In genomic region chr13:64075543-64076271, GRCh38 we compare ENCODE assay signal across 1 cellular context.
TF ChIP-seq lines count a peak whose summit lies in the region.

No MANE protein-coding gene starts in this region.

TF ChIP-seq in HepG2, 621 proteins besides CTCF, POLR2A, EP300 and RAD21 (continued from another document and continues in another):
- TF ChIP-seq KIAA2018 (CRISPR knock-in tag; IDR thresholded peaks at IDR 0.05; ENCODE audit: borderline replicate concordance) (no peak), TCF7 (IDR thresholded peaks at IDR 0.05; ENCODE audit: low read depth) (no peak), NAIF1 (CRISPR knock-in tag; IDR thresholded peaks at IDR 0.05; ENCODE audit: borderline replicate concordance) (0 out of 2 replicates have a peak, but pooled peaks have one; percentile 55), MXD4 (CRISPR knock-in tag; IDR thresholded peaks at IDR 0.05) (no peak), TCF12 (IDR thresholded peaks at IDR 0.05) (no peak), TCF12 (CRISPR knock-in tag; IDR thresholded peaks at IDR 0.05) (0 out of 2 replicates have a peak, but pooled peaks have one; percentile 53), CERS6 (CRISPR knock-in tag; IDR thresholded peaks at IDR 0.05) (no peak), HHEX (CRISPR knock-in tag; IDR thresholded peaks at IDR 0.05) (no peak), ZMYM3 (CRISPR knock-in tag; IDR thresholded peaks at IDR 0.05) (no peak; the same call in 1 of the 2 replicates), ZNF605 (CRISPR knock-in tag; IDR thresholded peaks at IDR 0.05) (no peak), ZNF451 (CRISPR knock-in tag; IDR thresholded peaks at IDR 0.05) (no peak), PITX1 (CRISPR knock-in tag; IDR thresholded peaks at IDR 0.05) (no peak), ZNF3 (CRISPR knock-in tag; IDR thresholded peaks at IDR 0.05) (no peak), HOXA5 (CRISPR knock-in tag; IDR thresholded peaks at IDR 0.05) (peak; percentile 69), ZNF256 (CRISPR knock-in tag; conservative IDR thresholded peaks at IDR 0.05) (no peak), MED1 (CRISPR knock-in tag; IDR thresholded peaks at IDR 0.05) (no peak; the same call in 1 of the 2 replicates), POLR2AphosphoS2 (IDR thresholded peaks at IDR 0.05; ENCODE audit: low read depth, low read length) (no peak), MIER3 (CRISPR knock-in tag; IDR thresholded peaks at IDR 0.05; ENCODE audit: borderline replicate concordance) (no peak), ZNF121 (CRISPR knock-in tag; IDR thresholded peaks at IDR 0.05) (no peak), HNF4G (IDR thresholded peaks at IDR 0.05; ENCODE audit: borderline replicate concordance, low read depth, low read length) (no peak), HNF4G (CRISPR knock-in tag; IDR thresholded peaks at IDR 0.05; ENCODE audit: borderline replicate concordance, low read depth) (0 out of 2 replicates have a peak, but pooled peaks have one; percentile 48), ESRRA (CRISPR knock-in tag; IDR thresholded peaks at IDR 0.05; ENCODE audit: low read depth) (0 out of 2 replicates have a peak, but pooled peaks have one; percentile 17), HOXA3 (CRISPR knock-in tag; IDR thresholded peaks at IDR 0.05) (peak; percentile 89), TBX3 (IDR thresholded peaks at IDR 0.05; ENCODE audit: borderline replicate concordance) (no peak), SOX13 (IDR thresholded peaks at IDR 0.05) (no peak), SOX13 (CRISPR knock-in tag; conservative IDR thresholded peaks at IDR 0.05 in 1 of 2, IDR thresholded peaks at IDR 0.05 in 1 of 2) (peak in 1 of 2 experiments; percentile 17; a peak in 1 of 4 replicates), RARA (CRISPR knock-in tag; IDR thresholded peaks at IDR 0.05) (no peak), ZNF282 (IDR thresholded peaks at IDR 0.05; ENCODE audit: partially characterized antibody) (no peak), ZNF704 (CRISPR knock-in tag; IDR thresholded peaks at IDR 0.05; ENCODE audit: borderline replicate concordance) (no peak), RAD51 (IDR thresholded peaks at IDR 0.05; ENCODE audit: borderline replicate concordance) (no peak), HNRNPH1 (optimal IDR thresholded peaks at IDR 0.05; ENCODE audit: low read depth, low read length) (no peak), TRAFD1 (CRISPR knock-in tag; IDR thresholded peaks at IDR 0.05; ENCODE audit: borderline replicate concordance) (no peak), ZNF234 (CRISPR knock-in tag; conservative IDR thresholded peaks at IDR 0.05) (no peak), ZNF761 (CRISPR knock-in tag; conservative IDR thresholded peaks at IDR 0.05) (no peak)
- TF ChIP-seq, protein P1, sequence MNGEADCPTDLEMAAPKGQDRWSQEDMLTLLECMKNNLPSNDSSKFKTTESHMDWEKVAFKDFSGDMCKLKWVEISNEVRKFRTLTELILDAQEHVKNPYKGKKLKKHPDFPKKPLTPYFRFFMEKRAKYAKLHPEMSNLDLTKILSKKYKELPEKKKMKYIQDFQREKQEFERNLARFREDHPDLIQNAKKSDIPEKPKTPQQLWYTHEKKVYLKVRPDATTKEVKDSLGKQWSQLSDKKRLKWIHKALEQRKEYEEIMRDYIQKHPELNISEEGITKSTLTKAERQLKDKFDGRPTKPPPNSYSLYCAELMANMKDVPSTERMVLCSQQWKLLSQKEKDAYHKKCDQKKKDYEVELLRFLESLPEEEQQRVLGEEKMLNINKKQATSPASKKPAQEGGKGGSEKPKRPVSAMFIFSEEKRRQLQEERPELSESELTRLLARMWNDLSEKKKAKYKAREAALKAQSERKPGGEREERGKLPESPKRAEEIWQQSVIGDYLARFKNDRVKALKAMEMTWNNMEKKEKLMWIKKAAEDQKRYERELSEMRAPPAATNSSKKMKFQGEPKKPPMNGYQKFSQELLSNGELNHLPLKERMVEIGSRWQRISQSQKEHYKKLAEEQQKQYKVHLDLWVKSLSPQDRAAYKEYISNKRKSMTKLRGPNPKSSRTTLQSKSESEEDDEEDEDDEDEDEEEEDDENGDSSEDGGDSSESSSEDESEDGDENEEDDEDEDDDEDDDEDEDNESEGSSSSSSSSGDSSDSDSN (CRISPR knock-in tag; IDR thresholded peaks at IDR 0.05), result peak; percentile 66; the same call in 1 of the 2 replicates
- TF ChIP-seq, protein P2, sequence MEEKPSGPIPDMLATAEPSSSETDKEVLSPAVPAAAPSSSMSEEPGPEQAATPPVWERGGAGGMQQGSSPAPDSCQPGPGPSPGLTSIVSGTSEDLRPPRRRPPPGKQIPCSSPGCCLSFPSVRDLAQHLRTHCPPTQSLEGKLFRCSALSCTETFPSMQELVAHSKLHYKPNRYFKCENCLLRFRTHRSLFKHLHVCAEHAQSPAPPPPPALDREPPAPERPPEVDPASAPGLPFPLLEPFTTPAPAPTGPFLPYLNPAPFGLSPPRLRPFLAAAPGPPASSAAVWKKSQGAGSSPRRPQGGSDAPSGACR (CRISPR knock-in tag; IDR thresholded peaks at IDR 0.05), result peak; percentile 66; the same call in 1 of the 2 replicates
- TF ChIP-seq, protein P3, sequence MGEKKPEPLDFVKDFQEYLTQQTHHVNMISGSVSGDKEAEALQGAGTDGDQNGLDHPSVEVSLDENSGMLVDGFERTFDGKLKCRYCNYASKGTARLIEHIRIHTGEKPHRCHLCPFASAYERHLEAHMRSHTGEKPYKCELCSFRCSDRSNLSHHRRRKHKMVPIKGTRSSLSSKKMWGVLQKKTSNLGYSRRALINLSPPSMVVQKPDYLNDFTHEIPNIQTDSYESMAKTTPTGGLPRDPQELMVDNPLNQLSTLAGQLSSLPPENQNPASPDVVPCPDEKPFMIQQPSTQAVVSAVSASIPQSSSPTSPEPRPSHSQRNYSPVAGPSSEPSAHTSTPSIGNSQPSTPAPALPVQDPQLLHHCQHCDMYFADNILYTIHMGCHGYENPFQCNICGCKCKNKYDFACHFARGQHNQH (CRISPR knock-in tag; IDR thresholded peaks at IDR 0.05), result peak; percentile 84; the same call in 1 of the 2 replicates
- TF ChIP-seq, protein P4, sequence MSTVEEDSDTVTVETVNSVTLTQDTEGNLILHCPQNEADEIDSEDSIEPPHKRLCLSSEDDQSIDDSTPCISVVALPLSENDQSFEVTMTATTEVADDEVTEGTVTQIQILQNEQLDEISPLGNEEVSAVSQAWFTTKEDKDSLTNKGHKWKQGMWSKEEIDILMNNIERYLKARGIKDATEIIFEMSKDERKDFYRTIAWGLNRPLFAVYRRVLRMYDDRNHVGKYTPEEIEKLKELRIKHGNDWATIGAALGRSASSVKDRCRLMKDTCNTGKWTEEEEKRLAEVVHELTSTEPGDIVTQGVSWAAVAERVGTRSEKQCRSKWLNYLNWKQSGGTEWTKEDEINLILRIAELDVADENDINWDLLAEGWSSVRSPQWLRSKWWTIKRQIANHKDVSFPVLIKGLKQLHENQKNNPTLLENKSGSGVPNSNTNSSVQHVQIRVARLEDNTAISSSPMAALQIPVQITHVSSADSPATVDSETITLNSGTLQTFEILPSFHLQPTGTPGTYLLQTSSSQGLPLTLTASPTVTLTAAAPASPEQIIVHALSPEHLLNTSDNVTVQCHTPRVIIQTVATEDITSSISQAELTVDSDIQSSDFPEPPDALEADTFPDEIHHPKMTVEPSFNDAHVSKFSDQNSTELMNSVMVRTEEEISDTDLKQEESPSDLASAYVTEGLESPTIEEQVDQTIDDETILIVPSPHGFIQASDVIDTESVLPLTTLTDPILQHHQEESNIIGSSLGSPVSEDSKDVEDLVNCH (CRISPR knock-in tag; IDR thresholded peaks at IDR 0.05), result no peak
- TF ChIP-seq, protein P5, sequence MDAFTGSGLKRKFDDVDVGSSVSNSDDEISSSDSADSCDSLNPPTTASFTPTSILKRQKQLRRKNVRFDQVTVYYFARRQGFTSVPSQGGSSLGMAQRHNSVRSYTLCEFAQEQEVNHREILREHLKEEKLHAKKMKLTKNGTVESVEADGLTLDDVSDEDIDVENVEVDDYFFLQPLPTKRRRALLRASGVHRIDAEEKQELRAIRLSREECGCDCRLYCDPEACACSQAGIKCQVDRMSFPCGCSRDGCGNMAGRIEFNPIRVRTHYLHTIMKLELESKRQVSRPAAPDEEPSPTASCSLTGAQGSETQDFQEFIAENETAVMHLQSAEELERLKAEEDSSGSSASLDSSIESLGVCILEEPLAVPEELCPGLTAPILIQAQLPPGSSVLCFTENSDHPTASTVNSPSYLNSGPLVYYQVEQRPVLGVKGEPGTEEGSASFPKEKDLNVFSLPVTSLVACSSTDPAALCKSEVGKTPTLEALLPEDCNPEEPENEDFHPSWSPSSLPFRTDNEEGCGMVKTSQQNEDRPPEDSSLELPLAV (CRISPR knock-in tag; conservative IDR thresholded peaks at IDR 0.05; ENCODE audit: low read depth), result no peak
